In the genomic region with DNA sequence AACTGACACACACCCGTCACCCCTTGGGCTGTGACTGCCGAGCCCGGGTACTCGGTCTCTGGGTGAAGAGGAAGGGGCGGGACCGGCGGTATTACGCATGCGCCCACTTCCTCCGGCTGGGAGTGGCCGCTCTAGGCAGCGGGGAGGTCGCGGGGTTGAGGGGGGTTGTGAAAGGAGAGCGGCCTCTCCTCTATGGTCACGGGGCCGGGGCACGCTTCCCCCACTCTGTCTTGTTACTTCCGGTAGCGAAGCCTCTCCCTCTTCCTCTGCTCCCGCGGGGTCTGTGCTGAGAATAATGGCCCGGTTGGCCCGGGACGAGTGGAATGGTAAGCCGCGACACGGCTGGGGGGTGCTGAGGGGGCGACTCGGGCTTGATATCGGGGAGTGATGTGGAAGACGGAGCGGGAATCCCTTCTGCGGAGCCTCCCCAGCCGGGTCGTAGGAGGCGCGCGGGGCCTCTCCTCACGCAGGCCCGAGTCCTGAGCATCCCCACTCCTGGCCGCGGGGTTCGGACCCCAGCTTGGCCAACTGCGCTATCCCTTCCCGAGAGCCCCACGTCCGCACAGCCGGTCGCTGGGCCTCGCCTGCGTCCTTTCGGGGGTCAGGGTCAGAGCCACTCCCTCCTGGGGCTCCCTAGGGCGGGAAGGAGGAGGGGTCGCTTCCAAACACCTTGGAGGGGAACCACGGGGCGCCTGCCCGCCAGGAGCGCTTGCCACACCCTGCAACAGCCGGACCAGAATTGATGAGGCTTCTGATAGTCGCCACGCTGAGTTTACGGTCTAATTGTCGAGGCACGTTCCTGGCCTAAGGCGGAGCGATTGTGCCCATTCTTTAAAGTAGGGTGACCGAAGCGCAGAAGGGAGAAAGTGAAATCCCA, we compare ENCODE assay signal across 8 cellular contexts. TPM values are rescaled to one million over a fixed set of nuclear protein-coding genes. Genes with fewer than 3 reads are reported as not detected.
DNase-seq lines count a peak whose midpoint lies in the region; ATAC-seq, FAIRE-seq and TF ChIP-seq lines count a peak whose summit lies in the region.

BFAR (plus strand) TSS at position 259 of the 877 bp plus-strand sequence. CDS start 11,396 bp downstream, outside the sequence.

- no peaks in the 10 kb centered on the region for H3K9me1 ChIP-seq in keratinocyte (ENCODE audit: control insufficient read depth, extremely low read depth, insufficient read depth, low read length)

- TF ChIP-seq CTCF in AG10803 (conservative IDR thresholded peaks at IDR 0.05; ENCODE audit: low read length) (no peak), keratinocyte (optimal IDR thresholded peaks at IDR 0.05 in 1 of 3, IDR thresholded peaks at IDR 0.05 in 1 of 3, conservative IDR thresholded peaks at IDR 0.05 in 1 of 3; ENCODE audit: extremely low read depth in 1 of 3, insufficient read depth in 2 of 3, low read length in 3 of 3) (no peak)

- peaks cover 57% of the 10 kb centered on the region for H3K79me2 ChIP-seq in keratinocyte (ENCODE audit: control insufficient read depth, insufficient read depth, low read length)

- no peaks in the 10 kb centered on the region for H3K27me3 ChIP-seq in keratinocyte (ENCODE audit: control insufficient read depth, extremely low read depth, insufficient read depth, low read length)

- no peaks in the 10 kb centered on the region for H3K9me3 ChIP-seq in keratinocyte (ENCODE audit: control insufficient read depth, low read depth, low read length)

- H2AFZ ChIP-seq in keratinocyte (ENCODE audit: control insufficient read depth, low read length): no peak within 1 kb of the TSS

- DNase-seq in AG10803 (ENCODE audit: low read depth): peak; percentile 96
- peak; percentile 96 for DNase-seq in NCI-H460 (ENCODE audit: extremely low read depth, low read depth)
- peak; percentile 98 for DNase-seq in activated CD4-positive, CD25-positive, alpha-beta regulatory T cell treated with anti-CD3 and anti-CD28 coated beads, Interleukin-2, amount 50 U/mL, for 72 hours
- DNase-seq in cerebellar nuclear complex (lab: John Stamatoyannopoulos, UW): peak; percentile 80 to 96
- peak; percentile 82 for DNase-seq in keratinocyte (ENCODE audit: low read depth, low spot score)
- peak; percentile 99 for DNase-seq in stimulated activated CD4-positive, alpha-beta T cell treated with anti-CD3 and anti-CD28 coated beads, Interleukin-15, amount 100 ng/mL, for 1 hour (ENCODE audit: low read depth in 1 of 2, low spot score in 1 of 2)

- H3K4me2 ChIP-seq in keratinocyte (ENCODE audit: control insufficient read depth, extremely low read depth, insufficient read depth, low read depth, low read length): peak within 1 kb of the TSS; percentile 92

- peak; percentile 43 for FAIRE-seq in keratinocyte (lab: Jason Lieb, UNC)

- H3K9ac ChIP-seq in keratinocyte (ENCODE audit: control insufficient read depth, extremely low read depth, insufficient read depth, low read length): peak within 1 kb of the TSS; percentile 99

- H3K4me1 ChIP-seq in keratinocyte (ENCODE audit: control insufficient read depth, extremely low read depth, insufficient read depth, low read length): peaks cover 48% of the 10 kb centered on the region

- ATAC-seq in GM19043 (IDR thresholded peaks at IDR 0.05; ENCODE audit: low read depth, unreplicated experiment) (peak; percentile 75), HG03378 (IDR thresholded peaks at IDR 0.05; ENCODE audit: unreplicated experiment) (peak; percentile 76)

- H3K27ac ChIP-seq in keratinocyte (ENCODE audit: control insufficient read depth, insufficient read depth, low read length): peak within 1 kb of the TSS; percentile 97

- H3K36me3 ChIP-seq in keratinocyte (ENCODE audit: control insufficient read depth in 2 of 2, extremely low read depth in 1 of 2, insufficient read depth in 2 of 2, low read length in 2 of 2): peaks cover 4 to 6% of the 10 kb centered on the region in 2 experiments

- H3K4me3 ChIP-seq in AG10803 (ENCODE audit: low read length) (peak within 1 kb of the TSS; percentile 93), keratinocyte (ENCODE audit: control insufficient read depth in 2 of 3, extremely low read depth in 1 of 3, insufficient read depth in 2 of 3, low read depth in 1 of 3, low read length in 3 of 3) (peak within 1 kb of the TSS; percentile 95 to 96 (median 95))

- dilution Hi-C loops in keratinocyte (cut with MboI; ENCODE audit: extremely low pct_ligation_motif_present, low sequenced_read_pairs): no loop called here

- H4K20me1 ChIP-seq in keratinocyte (ENCODE audit: control insufficient read depth, extremely low read depth, insufficient read depth, low read length): no peaks in the 10 kb centered on the region

RNA-seq across cellular contexts. Expression of gene BFAR, which starts in this region (rescaled TPM):
- total RNA-seq in NCI-H460 (2014; rRNA removed; shearing (Covaris generic)): 63.1 and 77.6 TPM in 2 replicates
- 39.0 and 80.1 TPM in 2 replicates for polyA plus RNA-seq in NCI-H460 (2014; cell fraction: nucleus; rRNA removed)
- polyA plus RNA-seq in keratinocyte: 86.1 to 119 TPM (median 92.3 TPM) in 3 replicates
- 23.8 TPM for polyA plus RNA-seq in keratinocyte (2011; ENCODE audit: low read depth)
- 79.1 and 113 TPM in 2 replicates for polyA plus RNA-seq in keratinocyte (2011; cell fraction: cytosol; rRNA removed)
- 87.1 and 91.6 TPM in 2 replicates for polyA plus RNA-seq in keratinocyte (2011; cell fraction: nucleus; rRNA removed)
- polyA plus RNA-seq in keratinocyte (2012; ENCODE audit: low replicate concordance): 53.7 and 83.3 TPM in 2 replicates
- polyA minus RNA-seq in keratinocyte: 41.0 to 100 TPM (median 88.5 TPM) in 3 replicates
- polyA minus RNA-seq in keratinocyte (2011; cell fraction: cytosol; rRNA and poly(A)+ RNA removed): 48.0 TPM
- polyA minus RNA-seq in keratinocyte (2011; cell fraction: nucleus; rRNA and poly(A)+ RNA removed): 50.6 and 85.7 TPM in 2 replicates

Comparison
In these comparisons a context has a peak if more than half of its experiments do, and no peak if none do; other contexts are left out.
1. Peak in every context shown above with its lines: DNase-seq, ATAC-seq, H3K4me3 ChIP-seq and H3K27ac ChIP-seq.